ENCODE assay signal across 1 cellular context in the genomic region with DNA sequence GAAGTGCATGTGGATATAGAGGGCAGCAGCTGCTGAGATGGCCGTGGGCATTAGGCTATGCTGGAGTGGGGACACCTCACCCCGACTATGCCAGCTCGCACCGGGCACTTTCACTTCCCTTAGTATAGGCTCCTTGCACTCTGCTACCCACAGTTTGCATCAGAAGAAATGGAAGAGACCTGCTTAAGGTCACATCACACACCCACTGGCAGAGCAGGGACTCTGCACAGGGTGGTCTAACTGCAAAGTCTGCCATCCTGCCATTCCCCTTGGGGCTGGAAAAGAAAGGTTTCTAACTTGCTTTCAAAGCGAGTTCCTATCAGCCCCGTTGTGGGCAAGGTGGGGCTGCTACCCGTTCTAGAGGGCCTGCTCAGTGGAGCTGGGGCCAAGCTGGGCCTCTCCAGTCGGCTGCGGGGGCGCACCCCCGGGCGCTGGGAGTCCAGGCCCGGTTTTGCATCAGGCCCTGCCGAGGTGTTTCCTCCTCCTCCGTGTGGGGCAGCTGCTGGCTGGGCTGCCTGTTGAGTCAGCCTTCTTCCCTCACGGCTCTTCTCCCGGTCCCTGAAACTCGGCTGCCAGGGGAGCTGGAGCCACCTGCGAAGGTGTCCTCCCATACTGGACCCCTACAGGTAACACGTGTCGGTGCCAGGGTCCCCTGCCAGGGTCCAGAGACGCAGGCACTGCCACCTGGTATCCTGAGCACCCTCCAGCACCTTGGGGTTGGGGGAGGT.
TF ChIP-seq lines count a peak whose summit lies in the region.

Gene SYTL1, plus strand, starts transcription at position 498 of the 728 bp plus-strand sequence. CDS start 3,313 bp downstream, outside the sequence.

TF ChIP-seq in K562, 482 proteins besides CTCF, POLR2A, EP300 and RAD21 (continued from another document and continues in another):
- no peak for TF ChIP-seq CHD7 (IDR thresholded peaks at IDR 0.05; ENCODE audit: low read depth, low read length)
- TF ChIP-seq SAFB (IDR thresholded peaks at IDR 0.05; ENCODE audit: borderline replicate concordance, low read depth, low read length), result no peak
- no peak for TF ChIP-seq ZBTB9 (CRISPR knock-in tag; IDR thresholded peaks at IDR 0.05)
- no peak for TF ChIP-seq ATF1 (CRISPR knock-in tag; IDR thresholded peaks at IDR 0.05)
- no peak for TF ChIP-seq ATF1 (tag; IDR thresholded peaks at IDR 0.05)
- no peak for TF ChIP-seq GATA2 (CRISPR knock-in tag; IDR thresholded peaks at IDR 0.05)
- TF ChIP-seq ELF4 (CRISPR knock-in tag; IDR thresholded peaks at IDR 0.05), result no peak
- TF ChIP-seq ARHGAP35 (IDR thresholded peaks at IDR 0.05; ENCODE audit: partially characterized antibody), result no peak
- no peak for TF ChIP-seq ZNF12 (CRISPR knock-in tag; IDR thresholded peaks at IDR 0.05)
- TF ChIP-seq, protein P1, sequence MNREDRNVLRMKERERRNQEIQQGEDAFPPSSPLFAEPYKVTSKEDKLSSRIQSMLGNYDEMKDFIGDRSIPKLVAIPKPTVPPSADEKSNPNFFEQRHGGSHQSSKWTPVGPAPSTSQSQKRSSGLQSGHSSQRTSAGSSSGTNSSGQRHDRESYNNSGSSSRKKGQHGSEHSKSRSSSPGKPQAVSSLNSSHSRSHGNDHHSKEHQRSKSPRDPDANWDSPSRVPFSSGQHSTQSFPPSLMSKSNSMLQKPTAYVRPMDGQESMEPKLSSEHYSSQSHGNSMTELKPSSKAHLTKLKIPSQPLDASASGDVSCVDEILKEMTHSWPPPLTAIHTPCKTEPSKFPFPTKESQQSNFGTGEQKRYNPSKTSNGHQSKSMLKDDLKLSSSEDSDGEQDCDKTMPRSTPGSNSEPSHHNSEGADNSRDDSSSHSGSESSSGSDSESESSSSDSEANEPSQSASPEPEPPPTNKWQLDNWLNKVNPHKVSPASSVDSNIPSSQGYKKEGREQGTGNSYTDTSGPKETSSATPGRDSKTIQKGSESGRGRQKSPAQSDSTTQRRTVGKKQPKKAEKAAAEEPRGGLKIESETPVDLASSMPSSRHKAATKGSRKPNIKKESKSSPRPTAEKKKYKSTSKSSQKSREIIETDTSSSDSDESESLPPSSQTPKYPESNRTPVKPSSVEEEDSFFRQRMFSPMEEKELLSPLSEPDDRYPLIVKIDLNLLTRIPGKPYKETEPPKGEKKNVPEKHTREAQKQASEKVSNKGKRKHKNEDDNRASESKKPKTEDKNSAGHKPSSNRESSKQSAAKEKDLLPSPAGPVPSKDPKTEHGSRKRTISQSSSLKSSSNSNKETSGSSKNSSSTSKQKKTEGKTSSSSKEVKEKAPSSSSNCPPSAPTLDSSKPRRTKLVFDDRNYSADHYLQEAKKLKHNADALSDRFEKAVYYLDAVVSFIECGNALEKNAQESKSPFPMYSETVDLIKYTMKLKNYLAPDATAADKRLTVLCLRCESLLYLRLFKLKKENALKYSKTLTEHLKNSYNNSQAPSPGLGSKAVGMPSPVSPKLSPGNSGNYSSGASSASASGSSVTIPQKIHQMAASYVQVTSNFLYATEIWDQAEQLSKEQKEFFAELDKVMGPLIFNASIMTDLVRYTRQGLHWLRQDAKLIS (CRISPR knock-in tag; IDR thresholded peaks at IDR 0.05), result no peak
- no peak for TF ChIP-seq CCAR2 (IDR thresholded peaks at IDR 0.05; ENCODE audit: low read depth, low read length)
- TF ChIP-seq, protein P2, sequence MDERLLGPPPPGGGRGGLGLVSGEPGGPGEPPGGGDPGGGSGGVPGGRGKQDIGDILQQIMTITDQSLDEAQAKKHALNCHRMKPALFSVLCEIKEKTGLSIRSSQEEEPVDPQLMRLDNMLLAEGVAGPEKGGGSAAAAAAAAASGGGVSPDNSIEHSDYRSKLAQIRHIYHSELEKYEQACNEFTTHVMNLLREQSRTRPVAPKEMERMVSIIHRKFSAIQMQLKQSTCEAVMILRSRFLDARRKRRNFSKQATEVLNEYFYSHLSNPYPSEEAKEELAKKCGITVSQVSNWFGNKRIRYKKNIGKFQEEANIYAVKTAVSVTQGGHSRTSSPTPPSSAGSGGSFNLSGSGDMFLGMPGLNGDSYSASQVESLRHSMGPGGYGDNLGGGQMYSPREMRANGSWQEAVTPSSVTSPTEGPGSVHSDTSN (CRISPR knock-in tag; IDR thresholded peaks at IDR 0.05; ENCODE audit: low read depth), result no peak
- TF ChIP-seq, protein P2 (tag; conservative IDR thresholded peaks at IDR 0.05; ENCODE audit: low read depth), result no peak
- no peak for TF ChIP-seq GTF2B (IDR thresholded peaks at IDR 0.05; ENCODE audit: extremely low read depth, insufficient read length)
- no peak for TF ChIP-seq SMARCC2 (IDR thresholded peaks at IDR 0.05; ENCODE audit: low read depth)
- no peak for TF ChIP-seq EWSR1 (IDR thresholded peaks at IDR 0.05; ENCODE audit: borderline replicate concordance, low read depth, partially characterized antibody)
- TF ChIP-seq FIP1L1 (IDR thresholded peaks at IDR 0.05; ENCODE audit: low read depth, low read length, poor library complexity, severe bottlenecking), result no peak
- no peak for TF ChIP-seq KDM1A (IDR thresholded peaks at IDR 0.05)
- TF ChIP-seq WHSC1 (IDR thresholded peaks at IDR 0.05; ENCODE audit: low read length), result no peak
- TF ChIP-seq ZNF584 (CRISPR knock-in tag; IDR thresholded peaks at IDR 0.05; ENCODE audit: low read depth), result no peak
- TF ChIP-seq ZNF133 (CRISPR knock-in tag; IDR thresholded peaks at IDR 0.05), result no peak
- no peak for TF ChIP-seq RFX1 (IDR thresholded peaks at IDR 0.05)
- no peak for TF ChIP-seq TSHZ1 (CRISPR knock-in tag; IDR thresholded peaks at IDR 0.05)
